ENCODE assay signal across 18 cellular contexts in the genomic region with DNA sequence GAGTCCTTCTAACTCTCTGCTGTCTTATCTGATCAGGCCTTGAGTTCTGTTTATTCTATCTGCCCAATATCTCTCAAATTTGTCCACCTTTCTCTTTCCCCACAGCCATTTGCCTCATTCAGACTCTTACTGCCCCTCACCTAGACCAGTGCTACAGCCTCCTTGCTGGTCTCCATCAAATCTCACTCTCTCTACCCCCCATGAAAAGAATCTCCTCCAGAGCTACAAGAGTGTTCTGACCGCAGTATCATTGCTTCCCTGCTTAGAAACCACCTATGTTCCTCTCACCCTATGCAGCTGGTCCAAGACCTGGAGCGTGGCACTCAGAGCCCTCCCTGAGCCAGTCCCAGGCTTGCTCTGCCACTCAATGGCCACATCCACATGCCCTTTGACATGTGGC.
DNase-seq lines count a peak whose midpoint lies in the region; ATAC-seq, FAIRE-seq and TF ChIP-seq lines count a peak whose summit lies in the region.
"Had no signal": no experiment of that assay in that cellular context is flagged by ENCODE, and none has a peak within 500 bp of the region (broad histone marks: within the 10 kb centered on the region; RNA-seq: fewer than 3 reads in every experiment).

No MANE protein-coding gene starts in this region.

- H3K4me3 ChIP-seq in IMR-90 (ENCODE audit: insufficient read depth, low read depth, low read length) (no peak overlapping the region), transverse colon (no peak overlapping the region), HepG2 (replicated peaks in 1 of 3; ENCODE audit: insufficient read depth in 1 of 3, low read depth in 2 of 3, low read length in 3 of 3) (no peak overlapping the region)
- H3K4me3 ChIP-seq: body of pancreas had no signal

- no peak for FAIRE-seq in HepG2 (lab: Jason Lieb, UNC)

- H4K20me1 ChIP-seq in IMR-90 (ENCODE audit: insufficient read depth, low read length) (no peaks in the 10 kb centered on the region), HepG2 (ENCODE audit: insufficient read depth, low read length) (no peaks in the 10 kb centered on the region)

- H3K4ac ChIP-seq in IMR-90 (ENCODE audit: low read depth, low read length): peak overlapping the region; percentile 96

- in situ Hi-C loops in IMR-90 (cut with MboI; ENCODE audit: low sequenced_read_pairs) (no loop called here), transverse colon (cut with MboI; ENCODE audit: low pct_ligation_motif_present in 1 of 4, low pct_unique_long_range_greater_than_20kb in 1 of 4, low sequenced_read_pairs in 3 of 4) (no loop called here), HepG2 (cut with HindIII; ENCODE audit: extremely low pct_ligation_motif_present, low pct_unique_long_range_greater_than_20kb) (no loop called here)

- peaks cover 0 to 6% (median 0%) of the 10 kb centered on the region in 5 experiments for H3K9me3 Mint-ChIP-seq in brain
- H3K9me3 Mint-ChIP-seq in naive B cell: peaks cover 0 to 4% (median 0%) of the 10 kb centered on the region in 7 donors

- no peaks in the 10 kb centered on the region; the same call in 1 of the 2 replicates for H3K9me3 ChIP-seq in IMR-90 (ENCODE audit: control insufficient read depth, insufficient read depth, low read length)
- no peaks in the 10 kb centered on the region for H3K9me3 ChIP-seq in transverse colon
- 0 out of 2 replicates have a peak, but pooled peaks cover 4% of the 10 kb centered on the region for H3K9me3 ChIP-seq in HepG2 (ENCODE audit: low read length)
- H3K9me3 ChIP-seq: body of pancreas, thoracic aorta had no signal

- H3K36me3 Mint-ChIP-seq in brain: no peaks in the 10 kb centered on the region
- no peaks in the 10 kb centered on the region for H3K36me3 Mint-ChIP-seq in naive B cell

- WGBS in IMR-90 (ENCODE audit: extremely low coverage in 2 of 2, insufficient read length in 1 of 2), 2 experiments: 100% methylated on average over 2 of the region's 2 CpGs; no CpG with 5 or more reads in 1 of the 2 experiments
- 90 to 97% methylated on average over 2 of the region's 2 CpGs for WGBS in transverse colon (ENCODE audit: low coverage in 1 of 2), 2 donors
- 42% methylated on average over 2 of the region's 2 CpGs for WGBS in HepG2 (ENCODE audit: low lambda C conversion rate)

- intact Hi-C loops in IMR-90 (cut with micrococcal nuclease) (loop anchor here (10.0 kb wide), 1 partner anchor 130 kb away; no protein-coding TSS in a partner anchor), transverse colon (cut with DNase I; ENCODE audit: low total_unique reads) (no loop called here), HepG2 (cut with micrococcal nuclease; ENCODE audit: unreplicated experiment) (no loop called here)

- H3K27me3 Mint-ChIP-seq in brain (peaks cover 4% of the 10 kb centered on the region), naive B cell (no peaks in the 10 kb centered on the region)
- H3K27me3 Mint-ChIP-seq: activated naive CD8-positive, alpha-beta T cell had no signal

- H3K14ac ChIP-seq in IMR-90 (replicated peaks; ENCODE audit: low read depth, low read length): peak overlapping the region; percentile 86

- CTCF ChIA-PET in IMR-90 (lab: Yijun Ruan, JAX): interaction anchor here (1.2 kb wide), 1 partner anchor 10 kb away, joined by 3 read pairs; no protein-coding TSS in a partner anchor
- CTCF ChIA-PET in HepG2 (lab: Yijun Ruan, JAX; ENCODE audit: low intra/inter-chr PET ratio, low total read pairs): no interaction called here

- TF ChIP-seq POLR2A in IMR-90 (IDR thresholded peaks at IDR 0.05; ENCODE audit: low read depth, low read length) (no peak), transverse colon (IDR thresholded peaks at IDR 0.05) (no peak), HepG2 (IDR thresholded peaks at IDR 0.05; ENCODE audit: insufficient read depth in 1 of 2, low read depth in 2 of 2, low read length in 2 of 2) (no peak)

- H3K27ac ChIP-seq in IMR-90 (ENCODE audit: insufficient read depth, low read length) (peak overlapping the region; percentile 4; the same call in 1 of the 2 replicates), transverse colon (peak overlapping the region in 3 of 4 donors; percentile 81 to 92 (median 88)), HepG2 (ENCODE audit: extremely low read length, insufficient read depth, low read length) (no peak overlapping the region)

- peak overlapping the region; percentile 89; the same call in 1 of the 2 replicates for H3K18ac ChIP-seq in IMR-90 (ENCODE audit: low read depth, low read length)

- 0 out of 4 replicates have a peak, but pooled peaks cover 0 to 4% of the 10 kb centered on the region in 2 experiments for H3K79me1 ChIP-seq in IMR-90 (ENCODE audit: low read depth in 1 of 2, low read length in 2 of 2)

- TF ChIP-seq CTCF in IMR-90 (conservative IDR thresholded peaks at IDR 0.05; ENCODE audit: low read depth, low read length) (no peak), brain (conservative IDR thresholded peaks at IDR 0.05) (no peak), transverse colon (IDR thresholded peaks at IDR 0.05) (no peak), HepG2 (CRISPR knock-in tag; IDR thresholded peaks at IDR 0.05) (no peak)

- H3K27ac Mint-ChIP-seq in brain: peak overlapping the region in 3 of 5 experiments; percentile 10 to 95 (median 37)
- peak overlapping the region; percentile 10 to 95 (median 60) for H3K27ac Mint-ChIP-seq in naive B cell
- H3K27ac Mint-ChIP-seq: activated naive CD8-positive, alpha-beta T cell had no signal

- TF ChIP-seq RAD21 in IMR-90 (IDR thresholded peaks at IDR 0.05; ENCODE audit: low read length) (no peak), HepG2 (CRISPR knock-in tag; IDR thresholded peaks at IDR 0.05) (no peak)

- peak overlapping the region; percentile 99 for H2BK15ac ChIP-seq in IMR-90 (ENCODE audit: low read depth, low read length)

- H3K4me1 ChIP-seq in IMR-90 (ENCODE audit: control insufficient read depth, insufficient read depth, low read length): peaks cover 22% of the 10 kb centered on the region
- peaks cover 21 to 37% (median 24%) of the 10 kb centered on the region in 4 donors for H3K4me1 ChIP-seq in transverse colon
- H3K4me1 ChIP-seq in HepG2 (ENCODE audit: insufficient read depth, low read length): peaks cover 4% of the 10 kb centered on the region; the same call in 1 of the 2 replicates

- BruUV-seq in IMR-90 (replicated peaks; lab: Mats Ljungman, UMichigan) (no TSS peak), HepG2 (replicated peaks; lab: Mats Ljungman, UMichigan) (no TSS peak)

- no peak for DNase-seq in IMR-90
- no peak for DNase-seq in naive B cell
- no peak for DNase-seq in transverse colon
- no peak for DNase-seq in HepG2 (ENCODE audit: low spot score)
- no peak for DNase-seq in CD1c-positive myeloid dendritic cell (ENCODE audit: extremely low spot score)
- no peak for DNase-seq in activated naive CD4-positive, alpha-beta T cell treated with anti-CD3 and anti-CD28 coated beads, Interleukin-2, amount 50 U/mL, for 16 hours
- DNase-seq: activated CD4-positive, alpha-beta T cell treated with anti-CD3 and anti-CD28 coated beads, Interleukin-2, amount 50 U/mL, for 48 hours; activated T-cell treated with anti-CD3 and anti-CD28 coated beads, Interleukin-2, amount 50 U/mL, for 4 hours; AML-193; body of pancreas; NCI-H1092 treated with DMSO at 0.1 percent for 48 hours; NCI-H2081 treated with DMSO at 0.1 percent for 48 hours; NCI-H510A treated with DMSO at 0.1 percent for 48 hours; stimulated activated CD8-positive, alpha-beta memory T cell treated with anti-CD3 and anti-CD28 coated beads, Interleukin-4, amount 100 ng/mL, for 48 hours; SW 1271 had no signal

- H3K4me1 Mint-ChIP-seq in brain (peaks cover 55% of the 10 kb centered on the region), naive B cell (peaks cover 49 to 74% (median 65%) of the 10 kb centered on the region in 3 donors)

- H2AK9ac ChIP-seq in IMR-90 (replicated peaks; ENCODE audit: low read depth, low read length, poor library complexity): peak overlapping the region; percentile 62

- dilution Hi-C loops in IMR-90 (cut with HindIII; ENCODE audit: low sequenced_read_pairs, unreplicated experiment): no loop called here

- 0 out of 2 replicates have a peak overlapping the region, but pooled peaks have one; percentile 60 for H3K56ac ChIP-seq in IMR-90 (ENCODE audit: extremely low read depth, insufficient read depth, low read length)

- peak overlapping the region; percentile 99 for H2AK5ac ChIP-seq in IMR-90 (ENCODE audit: low read depth, low read length)

- peak overlapping the region; percentile 81 for H2BK5ac ChIP-seq in IMR-90 (ENCODE audit: low read depth, low read length, poor library complexity, severe bottlenecking)

- H2AFZ ChIP-seq in IMR-90 (replicated peaks; ENCODE audit: low read length, poor library complexity) (peak overlapping the region; percentile 19), HepG2 (ENCODE audit: low read length) (no peak overlapping the region)

- H3K36me3 ChIP-seq in IMR-90 (ENCODE audit: control insufficient read depth, insufficient read depth, low read length) (no peaks in the 10 kb centered on the region), transverse colon (no peaks in the 10 kb centered on the region), HepG2 (replicated peaks in 1 of 2; ENCODE audit: control insufficient read depth in 1 of 2, insufficient read depth in 2 of 2, low read length in 2 of 2) (no peaks in the 10 kb centered on the region)
- H3K36me3 ChIP-seq: thoracic aorta had no signal

- TF ChIP-seq EP300 in transverse colon (IDR thresholded peaks at IDR 0.05; ENCODE audit: low read depth) (no peak), HepG2 (IDR thresholded peaks at IDR 0.05; ENCODE audit: low read depth in 2 of 2, low read length in 2 of 2) (no peak), HepG2 (CRISPR knock-in tag; IDR thresholded peaks at IDR 0.05; ENCODE audit: borderline replicate concordance) (no peak)

- H3K4me3 Mint-ChIP-seq in brain (no peak overlapping the region), naive B cell (peak overlapping the region in 5 of 8 donors; percentile 7 to 79 (median 69))
- H3K4me3 Mint-ChIP-seq: activated naive CD8-positive, alpha-beta T cell; activated T-cell treated with anti-CD3 and anti-CD28 coated beads, Interleukin-2, amount 50 U/mL, for 4 hours had no signal

- H3K79me2 ChIP-seq in HepG2 (ENCODE audit: insufficient read depth, low read length): no peaks in the 10 kb centered on the region

- peak overlapping the region; percentile 77 for H4K5ac ChIP-seq in IMR-90 (ENCODE audit: low read depth, low read length)

- peak overlapping the region; percentile 96 for H4K91ac ChIP-seq in IMR-90 (ENCODE audit: insufficient read depth, low read depth, low read length)

- peak overlapping the region; percentile 97 for H2BK120ac ChIP-seq in IMR-90 (ENCODE audit: low read depth, low read length)

- H3K23ac ChIP-seq in IMR-90 (ENCODE audit: low read depth, low read length): peak overlapping the region; percentile 84

- H4K8ac ChIP-seq in IMR-90 (ENCODE audit: low read depth in 2 of 2, low read length in 2 of 2): peak overlapping the region; percentile 83 to 93

- no peak overlapping the region for H3K4me2 ChIP-seq in IMR-90 (ENCODE audit: low read depth, low read length)
- no peak overlapping the region for H3K4me2 ChIP-seq in HepG2 (ENCODE audit: low read depth, low read length)

- peak overlapping the region; percentile 97 for H2BK20ac ChIP-seq in IMR-90 (ENCODE audit: low read depth, low read length)

- no peaks in the 10 kb centered on the region for H3K27me3 ChIP-seq in IMR-90 (ENCODE audit: control insufficient read depth, insufficient read depth, low read length)
- no peaks in the 10 kb centered on the region for H3K27me3 ChIP-seq in transverse colon
- peaks cover 3 to 47% of the 10 kb centered on the region in 2 experiments; a peak in 2 of 5 replicates for H3K27me3 ChIP-seq in HepG2 (ENCODE audit: control insufficient read depth in 1 of 2, insufficient read depth in 2 of 2, low read length in 2 of 2)
- H3K27me3 ChIP-seq: body of pancreas had no signal

- H3K9ac ChIP-seq in IMR-90 (ENCODE audit: low read depth, low read length): no peak overlapping the region
- no peak overlapping the region for H3K9ac ChIP-seq in HepG2 (ENCODE audit: insufficient read depth, low read depth, low read length)

- ATAC-seq in IMR-90 (ENCODE audit: low read depth): no peak
- ATAC-seq in naive B cell (ENCODE audit: low read depth in 2 of 2): no peak
- no peak for ATAC-seq in HepG2
- ATAC-seq: activated T-cell treated with anti-CD3 and anti-CD28 coated beads, Interleukin-2, amount 50 U/mL, for 4 hours; body of pancreas had no signal

- peaks cover 23% of the 10 kb centered on the region for H3K9me1 ChIP-seq in IMR-90 (ENCODE audit: insufficient read depth, low read length)

- POLR2A ChIA-PET in IMR-90 (lab: Charles Lee; ENCODE audit: unreplicated experiment): no interaction called here
- POLR2A ChIA-PET in HepG2 (lab: Yijun Ruan, JAX): no interaction called here

Comparison
In these comparisons a context has a peak if more than half of its experiments do, and no peak if none do; other contexts are left out.
1. H3K4me3 Mint-ChIP-seq: peak in naive B cell (5 of 8); none in brain (0 of 5).